ENCODE assay signal across 24 cellular contexts in genomic region chr11:11146830-11147229, GRCh38.
"Had no signal": no experiment of that assay in that cellular context is flagged by ENCODE, and none has a peak within 500 bp of the region (broad histone marks: within the 10 kb centered on the region; RNA-seq: fewer than 3 reads in every experiment).

No MANE protein-coding gene starts in this region.

- H3K27me3 Mint-ChIP-seq: activated CD4-positive, alpha-beta T cell treated with anti-CD3 and anti-CD28 coated beads for 36 hours; activated naive CD8-positive, alpha-beta T cell; type B pancreatic cell had no signal

- ATAC-seq: activated CD4-positive, alpha-beta T cell treated with anti-CD3 and anti-CD28 coated beads for 36 hours; activated T-cell treated with anti-CD3 and anti-CD28 coated beads, Interleukin-2, amount 50 U/mL, for 4 hours; left lobe of liver; natural killer cell treated with Interleukin-12 subunit alpha and Interleukin-12 subunit beta and Interleukin-15 and Interleukin-18, amount 100 ng/mL, for 72 hours; pancreas; sciatic nerve; stimulated activated memory B cell treated with anti-CD40 and anti-IgM and Interleukin-4, amounts not matched to agents 10 μg/mL and 1 μg/mL and 100 μg/mL, for 72 hours had no signal

- H3K27ac Mint-ChIP-seq: activated B cell treated with CpG ODN at 0.5 μM for 24 hours; activated CD4-positive, alpha-beta T cell treated with anti-CD3 and anti-CD28 coated beads for 36 hours; activated naive CD8-positive, alpha-beta T cell; activated T-helper 2 cell treated with anti-CD3 and anti-CD28 coated beads, Interferon-gamma antibody, Interleukin-2, Interleukin-4, amounts not matched to agents 10 μg/mL and 5 μg/mL and 100 μg/mL, durations not matched to agents 14 hours and 24 hours and 36 hours; natural killer cell treated with Interleukin-12 subunit alpha and Interleukin-12 subunit beta and Interleukin-15 and Interleukin-18, amount 100 ng/mL, for 72 hours; stimulated activated memory B cell treated with anti-CD40 and anti-IgM and Interleukin-4, amounts not matched to agents 10 μg/mL and 1 μg/mL and 100 μg/mL, for 72 hours; type B pancreatic cell had no signal

- H3K9me3 ChIP-seq: breast epithelium, colonic mucosa, neutrophil, pancreas, testis had no signal

- H3K4me3 ChIP-seq: breast epithelium, colonic mucosa, pancreas, smooth muscle cell, testis had no signal

- H3K4me1 ChIP-seq: breast epithelium, colonic mucosa, pancreas had no signal

- H3K36me3 ChIP-seq: breast epithelium, colonic mucosa, neutrophil, pancreas had no signal

- H3K27ac ChIP-seq: colonic mucosa, neutrophil, pancreas, testis had no signal

- H3K27me3 ChIP-seq: breast epithelium, colonic mucosa, neutrophil, pancreas, testis had no signal

- H3K36me3 Mint-ChIP-seq: natural killer cell treated with Interleukin-12 subunit alpha and Interleukin-12 subunit beta and Interleukin-15 and Interleukin-18, amount 100 ng/mL, for 72 hours; stimulated activated memory B cell treated with anti-CD40 and anti-IgM and Interleukin-4, amounts not matched to agents 10 μg/mL and 1 μg/mL and 100 μg/mL, for 72 hours; type B pancreatic cell had no signal

- DNase-seq: activated B cell treated with CpG ODN at 0.5 μM for 24 hours; activated CD4-positive, alpha-beta T cell treated with anti-CD3 and anti-CD28 coated beads for 36 hours; activated CD4-positive, alpha-beta T cell treated with anti-CD3 and anti-CD28 coated beads, Interleukin-2, amount 50 U/mL, for 48 hours; activated CD8-positive, alpha-beta memory T cell treated with anti-CD3 and anti-CD28 coated beads, Interleukin-2, amount 50 U/mL, for 48 hours; activated naive CD4-positive, alpha-beta T cell; activated T-cell treated with anti-CD3 and anti-CD28 coated beads, Interleukin-2, amount 50 U/mL, for 4 hours; colonic mucosa; foreskin fibroblast; kidney; mammary epithelial cell; pancreas; stimulated activated CD4-positive, alpha-beta T cell treated with anti-CD3 and anti-CD28 coated beads, Interleukin-15, amount 100 ng/mL, for 24 hours; testis had no signal

- H3K4me3 Mint-ChIP-seq: activated B cell treated with CpG ODN at 0.5 μM for 24 hours; activated CD4-positive, alpha-beta T cell treated with anti-CD3 and anti-CD28 coated beads for 36 hours; activated naive CD8-positive, alpha-beta T cell; activated T-cell treated with anti-CD3 and anti-CD28 coated beads, Interleukin-2, amount 50 U/mL, for 4 hours; mesothelial cell of epicardium; natural killer cell treated with Interleukin-12 subunit alpha and Interleukin-12 subunit beta and Interleukin-15 and Interleukin-18, amount 100 ng/mL, for 72 hours; stimulated activated memory B cell treated with anti-CD40 and anti-IgM and Interleukin-4, amounts not matched to agents 10 μg/mL and 1 μg/mL and 100 μg/mL, for 72 hours; type B pancreatic cell had no signal

- H3K9me3 Mint-ChIP-seq: activated B cell treated with CpG ODN at 0.5 μM for 24 hours; activated T-cell treated with anti-CD3 and anti-CD28 coated beads, Interleukin-2, amount 50 U/mL, for 4 hours; activated T-helper 2 cell treated with anti-CD3 and anti-CD28 coated beads, Interferon-gamma antibody, Interleukin-2, Interleukin-4, amounts not matched to agents 10 μg/mL and 5 μg/mL and 100 μg/mL, durations not matched to agents 14 hours and 24 hours and 36 hours; natural killer cell treated with Interleukin-12 subunit alpha and Interleukin-12 subunit beta and Interleukin-15 and Interleukin-18, amount 100 ng/mL, for 72 hours; stimulated activated memory B cell treated with anti-CD40 and anti-IgM and Interleukin-4, amounts not matched to agents 10 μg/mL and 1 μg/mL and 100 μg/mL, for 72 hours had no signal

- H3K4me2 ChIP-seq: smooth muscle cell had no signal
